Comparison of ENCODE assay signal across 8 cellular contexts in the genomic region with DNA sequence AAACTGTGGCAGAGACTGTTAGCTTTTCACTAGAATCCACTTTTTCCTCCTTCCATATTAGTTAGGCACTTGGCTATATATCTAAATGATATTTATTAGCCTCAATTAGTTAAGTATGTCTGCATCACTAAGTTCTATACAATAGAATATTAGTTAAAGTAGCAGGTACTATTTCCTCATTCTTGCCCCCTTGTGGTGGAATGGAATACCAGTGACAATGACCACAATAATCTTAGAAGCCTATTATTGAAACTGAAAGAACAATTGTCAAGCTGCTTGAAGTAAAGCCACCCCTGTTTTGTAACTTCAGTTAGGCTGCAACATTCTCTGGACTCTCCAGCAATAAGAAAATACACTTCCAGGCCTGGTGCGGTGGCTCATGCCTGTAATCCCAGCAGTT.
DNase-seq lines count a peak whose midpoint lies in the region; ATAC-seq and TF ChIP-seq lines count a peak whose summit lies in the region.

No MANE protein-coding gene starts in this region.

- no peaks in the 10 kb centered on the region for H3K9me3 ChIP-seq in CD4-positive, alpha-beta T cell (ENCODE audit: control insufficient read depth, low read length)

- no peaks in the 10 kb centered on the region for H3K36me3 Mint-ChIP-seq in CD4-positive, alpha-beta T cell (ENCODE audit: low read depth)

- ATAC-seq in CD4-positive, alpha-beta T cell (ENCODE audit: poor library complexity), result no peak
- ATAC-seq in GM18909 (IDR thresholded peaks at IDR 0.05; ENCODE audit: poor library complexity, unreplicated experiment) (peak; percentile 98), HG03039 (IDR thresholded peaks at IDR 0.05; ENCODE audit: unreplicated experiment) (peak; percentile 92)

- peaks cover 7% of the 10 kb centered on the region for H3K27me3 Mint-ChIP-seq in CD4-positive, alpha-beta T cell

- CTCF ChIA-PET in CD4-positive, alpha-beta T cell (lab: Charles Lee), result no interaction called here

- no peaks in the 10 kb centered on the region for H3K27me3 ChIP-seq in CD4-positive, alpha-beta T cell (ENCODE audit: control insufficient read depth, insufficient read depth, low read length)

- intact Hi-C loops in CD4-positive, alpha-beta T cell (cut with DNase I, micrococcal nuclease), result loop anchor here (1.0 to 10.0 kb wide), 4 partner anchors 682 to 1250 kb away; no protein-coding TSS in a partner anchor

- H3K4me1 Mint-ChIP-seq in CD4-positive, alpha-beta T cell (ENCODE audit: low read depth), result no peaks in the 10 kb centered on the region

- POLR2A ChIA-PET in CD4-positive, alpha-beta T cell (lab: Charles Lee), result no interaction called here

- TF ChIP-seq CTCF in CD4-positive, alpha-beta T cell (IDR thresholded peaks at IDR 0.05), result peak; percentile 36

- no peak overlapping the region for H3K27ac ChIP-seq in CD4-positive, alpha-beta T cell (ENCODE audit: low read depth, low read length)

- no peak for DNase-seq in CD4-positive, alpha-beta T cell
- DNase-seq in RPMI7951 (ENCODE audit: low read depth) (peak; percentile 51), left kidney (ENCODE audit: low read depth, low spot score) (peak; percentile 2), NCI-H2029 (lab: John Stamatoyannopoulos, UW) (no peak), GOT3 (lab: John Stamatoyannopoulos, UW) (no peak)
- no peak for DNase-seq in activated T-cell treated with anti-CD3 and anti-CD28 coated beads, Interleukin-2, amount 50 U/mL, for 48 hours

- H3K27ac Mint-ChIP-seq in CD4-positive, alpha-beta T cell, result no peak overlapping the region

- H3K9me3 Mint-ChIP-seq in CD4-positive, alpha-beta T cell, result no peaks in the 10 kb centered on the region

- no peak overlapping the region for H3K4me3 Mint-ChIP-seq in CD4-positive, alpha-beta T cell

Comparison
In these comparisons a context has a peak if more than half of its experiments do, and no peak if none do; other contexts are left out.
1. DNase-seq: peak in RPMI7951 (single experiment) and left kidney (single experiment); none in CD4-positive, alpha-beta T cell (0 of 10), NCI-H2029 (single experiment), activated T-cell treated with anti-CD3 and anti-CD28 coated beads, Interleukin-2, amount 50 U/mL, for 48 hours (0 of 2) and GOT3 (single experiment).